ENCODE assay signal across 8 cellular contexts in genomic region chr9:98807811-98808195, GRCh38. TPM values are rescaled to one million over a fixed set of nuclear protein-coding genes. Genes with fewer than 3 reads are reported as not detected.
DNase-seq lines count a peak whose midpoint lies in the region; ATAC-seq and TF ChIP-seq lines count a peak whose summit lies in the region.

No MANE protein-coding gene starts in this region.

- H3K27ac ChIP-seq in RWPE2 (ENCODE audit: poor library complexity, severe bottlenecking), result no peak overlapping the region

- DNase-seq in BJ (ENCODE audit: low read depth) (no peak), RWPE2 (ENCODE audit: low spot score) (no peak), natural killer cell (no peak), hepatic stellate cell (ENCODE audit: low spot score) (no peak), HPDE6-E6E7 (ENCODE audit: extremely low spot score) (no peak)
- no peak for DNase-seq in effector memory CD8-positive, alpha-beta T cell
- DNase-seq in effector CD4-positive, alpha-beta T cell, result no peak

- H3K9me3 Mint-ChIP-seq in effector memory CD8-positive, alpha-beta T cell, result no peaks in the 10 kb centered on the region
- no peaks in the 10 kb centered on the region for H3K9me3 Mint-ChIP-seq in natural killer cell

- H3K27me3 ChIP-seq in BJ (ENCODE audit: control insufficient read depth, insufficient read depth, low read length) (peaks cover 15% of the 10 kb centered on the region), RWPE2 (ENCODE audit: insufficient read depth, poor library complexity, severe bottlenecking) (no peaks in the 10 kb centered on the region)

- H3K36me3 ChIP-seq in BJ (ENCODE audit: control insufficient read depth, insufficient read depth, low read length) (no peaks in the 10 kb centered on the region), RWPE2 (ENCODE audit: low read depth) (no peaks in the 10 kb centered on the region)

- POLR2A ChIA-PET in BJ (lab: Charles Lee), result interaction anchor here (1.0 kb wide), 1 partner anchor 751 kb away, joined by 4 read pairs; the partner anchor contains the start of gene NANS

- H3K27me3 Mint-ChIP-seq in effector memory CD8-positive, alpha-beta T cell, result peaks cover 6 to 12% of the 10 kb centered on the region in 2 donors
- H3K27me3 Mint-ChIP-seq in natural killer cell (ENCODE audit: low read depth in 2 of 2), result peaks cover 6 to 20% of the 10 kb centered on the region in 2 donors

- peak overlapping the region; percentile 50 for H3K4me3 ChIP-seq in BJ (ENCODE audit: low read depth, low read length)
- H3K4me3 ChIP-seq in RWPE2 (ENCODE audit: severe bottlenecking), result peak overlapping the region; percentile 36

- ATAC-seq in GM21423 (IDR thresholded peaks at IDR 0.05; ENCODE audit: unreplicated experiment) (peak; percentile 23), RWPE2 (ENCODE audit: low read depth) (peak; percentile 9; the same call in 1 of the 3 replicates), natural killer cell (peak; percentile 25 to 59 (median 49))
- ATAC-seq in effector memory CD8-positive, alpha-beta T cell (replicated peaks), result peak; percentile 50

- no peak overlapping the region for H3K27ac Mint-ChIP-seq in effector memory CD8-positive, alpha-beta T cell
- H3K27ac Mint-ChIP-seq in natural killer cell, result peak overlapping the region in 1 of 2 donors; percentile 53

- peak overlapping the region; percentile 79 to 81 for H3K4me3 Mint-ChIP-seq in effector memory CD8-positive, alpha-beta T cell
- peak overlapping the region; percentile 89 for H3K4me3 Mint-ChIP-seq in natural killer cell

- peaks cover 15% of the 10 kb centered on the region for H3K4me1 ChIP-seq in RWPE2 (ENCODE audit: insufficient read depth, poor library complexity, severe bottlenecking)

- CTCF ChIA-PET in BJ (lab: Yijun Ruan, JAX), result interaction anchor here (0.6 to 3.0 kb wide), 3 partner anchors 10 to 232 kb away, joined by 3 to 13 read pairs (median 3); no protein-coding TSS in a partner anchor

- H3K36me3 Mint-ChIP-seq in effector memory CD8-positive, alpha-beta T cell (ENCODE audit: insufficient read depth), result peaks cover 3% of the 10 kb centered on the region
- H3K36me3 Mint-ChIP-seq in natural killer cell, result no peaks in the 10 kb centered on the region

- no peaks in the 10 kb centered on the region for H3K9me3 ChIP-seq in RWPE2 (ENCODE audit: severe bottlenecking)

- peaks cover 15 to 24% of the 10 kb centered on the region in 2 donors for H3K4me1 Mint-ChIP-seq in effector memory CD8-positive, alpha-beta T cell (ENCODE audit: low read depth in 2 of 2)
- H3K4me1 Mint-ChIP-seq in natural killer cell, result peaks cover 18 to 41% of the 10 kb centered on the region in 2 donors

- intact Hi-C loops in natural killer cell (cut with micrococcal nuclease), result no loop called here

- TF ChIP-seq CTCF in BJ (IDR thresholded peaks at IDR 0.05; ENCODE audit: insufficient read depth, low read depth, low read length) (no peak), RWPE2 (IDR thresholded peaks at IDR 0.05; ENCODE audit: poor library complexity, severe bottlenecking) (no peak), natural killer cell (IDR thresholded peaks at IDR 0.05) (no peak)

RNA-seq across cellular contexts. Expression of gene GALNT12, which starts 0.3 kb away (rescaled TPM):
- 4.2 and 4.8 TPM in 2 replicates for polyA plus RNA-seq in BJ (2011; rRNA removed)
- 1.3 and 3.1 TPM in 2 replicates for polyA minus RNA-seq in BJ (2011; rRNA and poly(A)+ RNA removed)
- 1 to 10 TPM; 9.1 to 9.4 (median 9.4) TPM for total RNA-seq in natural killer cell

RNA-seq across cellular contexts. Expression of gene ANKS6, which starts 11.4 kb away (rescaled TPM):
- polyA plus RNA-seq in BJ (2011; rRNA removed), result 9.9 and 13.0 TPM in 2 replicates
- polyA minus RNA-seq in BJ (2011; rRNA and poly(A)+ RNA removed), result 10.4 and 11.4 TPM in 2 replicates
- total RNA-seq in natural killer cell, result 10 to 100 TPM in 2 of 3 donors, 1 to 10 TPM in 1; 8.1 to 12.6 (median 10.5) TPM
